In genomic region chr2:42196403-42197267, GRCh38 we compare ENCODE assay signal across 8 cellular contexts. TPM values are rescaled to one million over a fixed set of nuclear protein-coding genes. Genes with fewer than 3 reads are reported as not detected.
DNase-seq lines count a peak whose midpoint lies in the region; ATAC-seq and TF ChIP-seq lines count a peak whose summit lies in the region.

No MANE protein-coding gene starts in this region.

- peaks cover 28% of the 10 kb centered on the region for H4K20me1 ChIP-seq in GM23338 (replicated peaks; ENCODE audit: insufficient read depth)
- H4K20me1 ChIP-seq in hepatocyte (ENCODE audit: insufficient read depth, poor library complexity, severe bottlenecking) = no peaks in the 10 kb centered on the region

- H3F3A ChIP-seq in GM23338 (replicated peaks; ENCODE audit: low read depth) = no peaks in the 10 kb centered on the region

- H3K4me1 ChIP-seq in GM23338 (ENCODE audit: insufficient read depth) = peaks cover 13% of the 10 kb centered on the region; the same call in 1 of the 2 replicates
- no peaks in the 10 kb centered on the region for H3K4me1 ChIP-seq in NT2/D1 (ENCODE audit: insufficient read depth, insufficient read length)
- H3K4me1 ChIP-seq in hepatocyte (ENCODE audit: insufficient read depth) = peaks cover 32% of the 10 kb centered on the region

- DNase-seq in NCI-H187 treated with DMSO at 0.1 percent for 48 hours (lab: John Stamatoyannopoulos, UW) (peak; percentile 9), NCI-H187 (lab: John Stamatoyannopoulos, UW) (no peak), GM23338 (ENCODE audit: low spot score) (peak; percentile 88), NT2/D1 (ENCODE audit: low read depth, low spot score) (peak; percentile 36), amniotic epithelial cell (ENCODE audit: low read depth) (peak; percentile 87), hepatocyte (ENCODE audit: low spot score) (peak; percentile 61), amniotic stem cell (lab: John Stamatoyannopoulos, UW) (no peak)
- peak; percentile 9 for DNase-seq in stimulated activated CD4-positive, alpha-beta T cell treated with anti-CD3 and anti-CD28 coated beads, Interleukin-4, amount 100 ng/mL, for 1 hour

- WGBS in hepatocyte (ENCODE audit: low lambda C conversion rate, missing lambda C conversion rate) = 60% methylated on average over 9 of the region's 9 CpGs

- H3K9me3 ChIP-seq in NT2/D1 (ENCODE audit: insufficient read depth, low read length) (no peaks in the 10 kb centered on the region), hepatocyte (ENCODE audit: low read depth) (no peaks in the 10 kb centered on the region)

- no peaks in the 10 kb centered on the region for H3K36me3 ChIP-seq in GM23338 (ENCODE audit: insufficient read depth)
- peaks cover 4% of the 10 kb centered on the region for H3K36me3 ChIP-seq in NT2/D1 (ENCODE audit: insufficient read depth, insufficient read length, low read length)
- no peaks in the 10 kb centered on the region for H3K36me3 ChIP-seq in hepatocyte (replicated peaks; ENCODE audit: insufficient read depth, low read depth)

- peaks cover 20% of the 10 kb centered on the region for H3K4me1 Mint-ChIP-seq in GM23338

- ATAC-seq in GM23338 = peak; percentile 95

- peak overlapping the region; percentile 87 for H3K27ac Mint-ChIP-seq in GM23338

- peaks cover 95% of the 10 kb centered on the region for H3K79me2 ChIP-seq in GM23338 (replicated peaks; ENCODE audit: insufficient read depth)
- peaks cover 85% of the 10 kb centered on the region for H3K79me2 ChIP-seq in hepatocyte

- no peak overlapping the region for H2AFZ ChIP-seq in GM23338
- no peak overlapping the region for H2AFZ ChIP-seq in hepatocyte

- TF ChIP-seq CTCF in GM23338 (conservative IDR thresholded peaks at IDR 0.05; ENCODE audit: low read depth in 2 of 2) (peak; percentile 76 to 80), hepatocyte (IDR thresholded peaks at IDR 0.05; ENCODE audit: poor library complexity) (peak; percentile 57)

- H3K27me3 Mint-ChIP-seq in GM23338 (ENCODE audit: insufficient read depth, low read depth, poor library complexity) = no peaks in the 10 kb centered on the region

- peak overlapping the region; percentile 12; the same call in 1 of the 3 replicates for H3K4me3 Mint-ChIP-seq in GM23338

- H3K9me3 Mint-ChIP-seq in GM23338 = no peaks in the 10 kb centered on the region

- H3K4me3 ChIP-seq in GM23338 = no peak overlapping the region
- H3K4me3 ChIP-seq in NT2/D1 (ENCODE audit: insufficient read length, low read depth) = no peak overlapping the region
- H3K4me3 ChIP-seq in hepatocyte = no peak overlapping the region

- H3K36me3 Mint-ChIP-seq in GM23338 (ENCODE audit: low read depth) = peaks cover 6% of the 10 kb centered on the region; the same call in 2 of the 3 replicates

- no peaks in the 10 kb centered on the region; the same call in 1 of the 2 replicates for H3K9me2 ChIP-seq in GM23338 (ENCODE audit: insufficient read depth)
- no peaks in the 10 kb centered on the region for H3K9me2 ChIP-seq in hepatocyte (replicated peaks; ENCODE audit: insufficient read depth)

- no peaks in the 10 kb centered on the region for H3K27me3 ChIP-seq in GM23338 (ENCODE audit: insufficient read depth)
- no peaks in the 10 kb centered on the region for H3K27me3 ChIP-seq in NT2/D1 (ENCODE audit: insufficient read depth, insufficient read length)
- H3K27me3 ChIP-seq in hepatocyte = no peaks in the 10 kb centered on the region

- H3K4me2 ChIP-seq in GM23338 (0 out of 2 replicates have a peak overlapping the region, but pooled peaks have one; percentile 10), hepatocyte (peak overlapping the region; percentile 45)

- H3K9ac ChIP-seq in NT2/D1 (ENCODE audit: insufficient read length, low read depth) = no peak overlapping the region

- H3K27ac ChIP-seq in GM23338 (ENCODE audit: low read depth) (peak overlapping the region; percentile 56), hepatocyte (peak overlapping the region; percentile 73)

TF ChIP-seq in GM23338, 12 proteins besides CTCF, POLR2A, EP300 and RAD21:
- TF ChIP-seq JUNB (IDR thresholded peaks at IDR 0.05; ENCODE audit: unreplicated experiment) = no peak
- no peak for TF ChIP-seq ETS1 (IDR thresholded peaks at IDR 0.05)
- TF ChIP-seq POLR2AphosphoS5 (IDR thresholded peaks at IDR 0.05; ENCODE audit: low read depth) = no peak
- TF ChIP-seq EZH2phosphoT487 (IDR thresholded peaks at IDR 0.05; ENCODE audit: unreplicated experiment) = no peak
- TF ChIP-seq EZH2 (IDR thresholded peaks at IDR 0.05; ENCODE audit: low read depth, unreplicated experiment) = no peak
- no peak for TF ChIP-seq REST (IDR thresholded peaks at IDR 0.05; ENCODE audit: unreplicated experiment)
- no peak for TF ChIP-seq NANOG (IDR thresholded peaks at IDR 0.05; ENCODE audit: borderline replicate concordance)
- TF ChIP-seq CREB1 (CRISPR knock-in tag; IDR thresholded peaks at IDR 0.05; ENCODE audit: low read depth) = no peak

RNA-seq across cellular contexts. Expression of gene EML4, which starts 27.5 kb away (rescaled TPM):
- total RNA-seq in GM23338 (2014; rRNA removed; shearing (Covaris generic)) = 100 and 115 TPM in 2 replicates
- polyA plus RNA-seq in GM23338 (2016; fragmentation: Nextera tagmentation; extraction: Ambion mirVana) (55.4 and 65.3 TPM in 2 replicates), hepatocyte (49.9 and 55.2 TPM in 2 replicates)
- total RNA-seq in hepatocyte = 86.8 and 86.9 TPM in 2 replicates

Comparison
In these comparisons a context has a peak if more than half of its experiments do, and no peak if none do; other contexts are left out.
1. DNase-seq: peak in NCI-H187 treated with DMSO at 0.1 percent for 48 hours (single experiment), GM23338 (single experiment), NT2/D1 (single experiment), amniotic epithelial cell (single experiment), hepatocyte (single experiment) and stimulated activated CD4-positive, alpha-beta T cell treated with anti-CD3 and anti-CD28 coated beads, Interleukin-4, amount 100 ng/mL, for 1 hour (single experiment); none in NCI-H187 (0 of 2) and amniotic stem cell (single experiment).